23 cellular contexts compared by ENCODE assay signal in the genomic region with DNA sequence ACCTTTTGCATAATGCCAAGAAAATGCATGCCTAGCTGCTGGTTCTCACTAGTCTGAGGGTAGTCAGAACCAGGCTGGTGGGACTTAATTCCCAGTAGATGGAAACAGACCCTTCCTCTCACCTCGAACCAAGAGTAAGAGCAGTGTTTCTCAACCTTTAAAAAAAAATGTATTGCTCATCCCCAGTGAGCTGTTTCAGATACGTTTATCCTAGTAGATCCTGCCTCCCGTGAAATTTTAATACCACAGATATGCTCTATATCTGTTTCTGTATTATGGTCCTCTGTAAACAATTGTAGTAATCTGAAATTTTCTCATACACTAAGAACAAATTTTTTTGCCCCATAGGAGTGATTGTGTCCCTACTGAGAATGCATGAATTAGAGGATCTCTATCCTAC.
DNase-seq lines count a peak whose midpoint lies in the region; ATAC-seq, FAIRE-seq and TF ChIP-seq lines count a peak whose summit lies in the region.
"Had no signal": no experiment of that assay in that cellular context is flagged by ENCODE, and none has a peak within 500 bp of the region (broad histone marks: within the 10 kb centered on the region; RNA-seq: fewer than 3 reads in every experiment).

No MANE protein-coding gene starts in this region.

- POLR2A ChIA-PET in HepG2 (lab: Yijun Ruan, JAX): no interaction called here

- H3K4me1 ChIP-seq in mesodermal cell (ENCODE audit: control insufficient read depth, insufficient read depth, low read length, poor library complexity, severe bottlenecking) (peaks cover 22% of the 10 kb centered on the region), HepG2 (ENCODE audit: insufficient read depth, low read length) (no peaks in the 10 kb centered on the region)
- H3K4me1 ChIP-seq: parathyroid adenoma, right lobe of liver had no signal

- no peaks in the 10 kb centered on the region for H3K9me3 Mint-ChIP-seq in activated naive CD4-positive, alpha-beta T cell treated with anti-CD3 and anti-CD28 coated beads, Interleukin-2, amount 10 ng/mL, durations not matched to agents 7 days and 5 days
- H3K9me3 Mint-ChIP-seq: nephron; stimulated activated naive CD8-positive, alpha-beta T cell treated with anti-CD3 and anti-CD28 coated beads, Interleukin-15, amount 100 ng/mL, for 72 hours had no signal

- no peak overlapping the region for H3K4me2 ChIP-seq in HepG2 (ENCODE audit: low read depth, low read length)

- intact Hi-C loops in HepG2 (cut with micrococcal nuclease; ENCODE audit: unreplicated experiment): no loop called here

- no peak for TF ChIP-seq POLR2A in HepG2 (IDR thresholded peaks at IDR 0.05; ENCODE audit: insufficient read depth in 1 of 2, low read depth in 2 of 2, low read length in 2 of 2)

- TF ChIP-seq EP300 in HepG2 (IDR thresholded peaks at IDR 0.05; ENCODE audit: low read depth in 2 of 2, low read length in 2 of 2) (no peak), HepG2 (CRISPR knock-in tag; IDR thresholded peaks at IDR 0.05; ENCODE audit: borderline replicate concordance) (no peak)

- no TSS peak for BruUV-seq in HepG2 (replicated peaks; lab: Mats Ljungman, UMichigan)

- no peak for TF ChIP-seq RAD21 in HepG2 (CRISPR knock-in tag; IDR thresholded peaks at IDR 0.05)

- H3K27ac Mint-ChIP-seq in activated naive CD4-positive, alpha-beta T cell treated with anti-CD3 and anti-CD28 coated beads, Interleukin-2, amount 10 ng/mL, durations not matched to agents 7 days and 5 days: peak overlapping the region; percentile 16
- no peak overlapping the region for H3K27ac Mint-ChIP-seq in T-helper 17 cell
- H3K27ac Mint-ChIP-seq: nephron; stimulated activated naive CD8-positive, alpha-beta T cell treated with anti-CD3 and anti-CD28 coated beads, Interleukin-15, amount 100 ng/mL, for 72 hours had no signal

- 75 to 92% methylated on average over 1 to 2 of the region's 3 CpGs for WGBS in mesodermal cell (ENCODE audit: insufficient coverage in 2 of 2), 2 experiments
- WGBS in HepG2 (ENCODE audit: low lambda C conversion rate): 1% methylated on average over 3 of the region's 3 CpGs

- no peak for DNase-seq in activated naive CD4-positive, alpha-beta T cell treated with anti-CD3 and anti-CD28 coated beads, Interleukin-2, amount 10 ng/mL, durations not matched to agents 7 days and 5 days
- no peak for DNase-seq in activated naive CD4-positive, alpha-beta T cell treated with anti-CD3 and anti-CD28 coated beads, Interleukin-2, amount 50 U/mL, for 16 hours
- DNase-seq in choroid plexus epithelial cell (ENCODE audit: low read depth) (peak; percentile 41), urothelium cell line (ENCODE audit: low spot score) (no peak), T-helper 17 cell (no peak), HepG2 (ENCODE audit: low spot score) (no peak)
- DNase-seq: 8988T; activated CD4-positive, alpha-beta T cell treated with anti-CD3 and anti-CD28 coated beads for 48 hours; activated naive CD4-positive, alpha-beta T cell treated with Interleukin-2 at 50 U/mL for 16 hours; activated T-cell treated with anti-CD3 and anti-CD28 coated beads, Interleukin-2, amount 50 U/mL, for 48 hours; central memory CD4-positive, alpha-beta T cell; erythroblast; GF-D8; left ventricle myocardium superior; NCI-H526; right lobe of liver; stimulated activated naive CD8-positive, alpha-beta T cell treated with anti-CD3 and anti-CD28 coated beads, Interleukin-15, amount 100 ng/mL, for 72 hours had no signal

- H3K36me3 ChIP-seq in mesodermal cell (ENCODE audit: control insufficient read depth, insufficient read depth, low read length): peaks cover 70% of the 10 kb centered on the region
- H3K36me3 ChIP-seq in HepG2 (replicated peaks in 1 of 2; ENCODE audit: control insufficient read depth in 1 of 2, insufficient read depth in 2 of 2, low read length in 2 of 2): no peaks in the 10 kb centered on the region
- H3K36me3 ChIP-seq: right lobe of liver had no signal

- no peaks in the 10 kb centered on the region for H3K36me3 Mint-ChIP-seq in activated naive CD4-positive, alpha-beta T cell treated with anti-CD3 and anti-CD28 coated beads, Interleukin-2, amount 10 ng/mL, durations not matched to agents 7 days and 5 days
- no peaks in the 10 kb centered on the region for H3K36me3 Mint-ChIP-seq in T-helper 17 cell (ENCODE audit: low read depth)

- in situ Hi-C loops in HepG2 (cut with HindIII; ENCODE audit: extremely low pct_ligation_motif_present, low pct_unique_long_range_greater_than_20kb): no loop called here

- no peak overlapping the region for H3K4me3 Mint-ChIP-seq in activated naive CD4-positive, alpha-beta T cell treated with anti-CD3 and anti-CD28 coated beads, Interleukin-2, amount 10 ng/mL, durations not matched to agents 7 days and 5 days
- no peak overlapping the region for H3K4me3 Mint-ChIP-seq in T-helper 17 cell
- H3K4me3 Mint-ChIP-seq: nephron; stimulated activated naive CD8-positive, alpha-beta T cell treated with anti-CD3 and anti-CD28 coated beads, Interleukin-15, amount 100 ng/mL, for 72 hours had no signal

- H3K27ac ChIP-seq in mesodermal cell (ENCODE audit: low read depth, low read length, severe bottlenecking) (peak overlapping the region; percentile 99), HepG2 (ENCODE audit: extremely low read length, insufficient read depth, low read length) (no peak overlapping the region)
- H3K27ac ChIP-seq: parathyroid adenoma, right lobe of liver, SK-N-MC, VCaP had no signal

- TF ChIP-seq CTCF in choroid plexus epithelial cell (conservative IDR thresholded peaks at IDR 0.05; ENCODE audit: low read depth, low read length) (no peak), HepG2 (CRISPR knock-in tag; IDR thresholded peaks at IDR 0.05) (no peak)

- peak; percentile 53 for FAIRE-seq in urothelium cell line (lab: Jason Lieb, UNC)
- no peak for FAIRE-seq in HepG2 (lab: Jason Lieb, UNC)

- no peaks in the 10 kb centered on the region for H3K79me2 ChIP-seq in HepG2 (ENCODE audit: insufficient read depth, low read length)
- H3K79me2 ChIP-seq: parathyroid adenoma had no signal

- 0 out of 5 replicates have a peak, but pooled peaks cover 0 to 3% of the 10 kb centered on the region in 2 experiments for H3K27me3 ChIP-seq in HepG2 (ENCODE audit: control insufficient read depth in 1 of 2, insufficient read depth in 2 of 2, low read length in 2 of 2)
- H3K27me3 ChIP-seq: right lobe of liver had no signal

- peaks cover 3% of the 10 kb centered on the region for H3K27me3 Mint-ChIP-seq in activated naive CD4-positive, alpha-beta T cell treated with anti-CD3 and anti-CD28 coated beads, Interleukin-2, amount 10 ng/mL, durations not matched to agents 7 days and 5 days
- peaks cover 7% of the 10 kb centered on the region for H3K27me3 Mint-ChIP-seq in T-helper 17 cell

- no peak overlapping the region for H3K9ac ChIP-seq in HepG2 (ENCODE audit: insufficient read depth, low read depth, low read length)
- H3K9ac ChIP-seq: parathyroid adenoma had no signal

- H4K20me1 ChIP-seq in HepG2 (ENCODE audit: insufficient read depth, low read length): no peaks in the 10 kb centered on the region

- H3K4me3 ChIP-seq in choroid plexus epithelial cell (ENCODE audit: low read depth, low read length): no peak overlapping the region
- no peak overlapping the region for H3K4me3 ChIP-seq in mesodermal cell (ENCODE audit: extremely low read depth, insufficient read depth, low read length, poor library complexity, severe bottlenecking)
- no peak overlapping the region for H3K4me3 ChIP-seq in HepG2 (replicated peaks in 1 of 3; ENCODE audit: insufficient read depth in 1 of 3, low read depth in 2 of 3, low read length in 3 of 3)
- H3K4me3 ChIP-seq: right lobe of liver, SK-N-MC had no signal

- ATAC-seq in T-helper 17 cell: no peak
- ATAC-seq in HepG2: no peak
- ATAC-seq in GM19397 (IDR thresholded peaks at IDR 0.05; ENCODE audit: unreplicated experiment): no peak
- ATAC-seq: left ventricle myocardium superior had no signal

- no peak overlapping the region for H2AFZ ChIP-seq in HepG2 (ENCODE audit: low read length)
- H2AFZ ChIP-seq: parathyroid adenoma had no signal

- CTCF ChIA-PET in activated naive CD4-positive, alpha-beta T cell treated with anti-CD3 and anti-CD28 coated beads, Interleukin-2, amount 10 ng/mL, durations not matched to agents 7 days and 5 days (lab: Charles Lee): no interaction called here
- CTCF ChIA-PET in HepG2 (lab: Yijun Ruan, JAX; ENCODE audit: low intra/inter-chr PET ratio, low total read pairs): no interaction called here

- H3K9me3 ChIP-seq in mesodermal cell (ENCODE audit: control insufficient read depth, low read length) (no peaks in the 10 kb centered on the region), T-helper 17 cell (ENCODE audit: control insufficient read depth, low read length, poor library complexity, severe bottlenecking) (no peaks in the 10 kb centered on the region), HepG2 (ENCODE audit: low read length) (no peaks in the 10 kb centered on the region)
- H3K9me3 ChIP-seq: right lobe of liver had no signal

- no peaks in the 10 kb centered on the region for H3K4me1 Mint-ChIP-seq in activated naive CD4-positive, alpha-beta T cell treated with anti-CD3 and anti-CD28 coated beads, Interleukin-2, amount 10 ng/mL, durations not matched to agents 7 days and 5 days
- no peaks in the 10 kb centered on the region for H3K4me1 Mint-ChIP-seq in T-helper 17 cell
- H3K4me1 Mint-ChIP-seq: nephron had no signal

TF ChIP-seq in HepG2, 621 proteins besides CTCF, POLR2A, EP300 and RAD21 (continues in another document):
- no peak for TF ChIP-seq MTA1 (CRISPR knock-in tag; IDR thresholded peaks at IDR 0.05; ENCODE audit: borderline replicate concordance)
- no peak for TF ChIP-seq PHF5A (CRISPR knock-in tag; IDR thresholded peaks at IDR 0.05; ENCODE audit: low read depth, unreplicated experiment)
- TF ChIP-seq NFE2L2 (IDR thresholded peaks at IDR 0.05; ENCODE audit: low read length): no peak
- TF ChIP-seq SNRNP70 (IDR thresholded peaks at IDR 0.05; ENCODE audit: low read depth, low read length): no peak
- TF ChIP-seq SNAPC2 (CRISPR knock-in tag; IDR thresholded peaks at IDR 0.05): no peak
- TF ChIP-seq NFE2L1 (CRISPR knock-in tag; IDR thresholded peaks at IDR 0.05; ENCODE audit: borderline replicate concordance): no peak
- no peak for TF ChIP-seq ZNF619 (CRISPR knock-in tag; IDR thresholded peaks at IDR 0.05)
- TF ChIP-seq ZNF296 (CRISPR knock-in tag; conservative IDR thresholded peaks at IDR 0.05): no peak
- no peak for TF ChIP-seq ZNF850 (CRISPR knock-in tag; conservative IDR thresholded peaks at IDR 0.05)
- TF ChIP-seq ZNF44 (CRISPR knock-in tag; IDR thresholded peaks at IDR 0.05): no peak
- no peak for TF ChIP-seq MIER3 (CRISPR knock-in tag; IDR thresholded peaks at IDR 0.05; ENCODE audit: borderline replicate concordance)
- TF ChIP-seq ZFY (CRISPR knock-in tag; IDR thresholded peaks at IDR 0.05): no peak
- TF ChIP-seq MED1 (CRISPR knock-in tag; IDR thresholded peaks at IDR 0.05): no peak
